In genomic region chr17:21171309-21171922, GRCh38 we compare ENCODE assay signal across 8 cellular contexts. TPM values are rescaled to one million over a fixed set of nuclear protein-coding genes. Genes with fewer than 3 reads are reported as not detected.
DNase-seq lines count a peak whose midpoint lies in the region; ATAC-seq and TF ChIP-seq lines count a peak whose summit lies in the region.
"Had no signal": no experiment of that assay in that cellular context is flagged by ENCODE, and none has a peak within 500 bp of the region (broad histone marks: within the 10 kb centered on the region; RNA-seq: fewer than 3 reads in every experiment).

No MANE protein-coding gene starts in this region.

- peaks cover 11% of the 10 kb centered on the region for H3K36me3 Mint-ChIP-seq in osteocyte (ENCODE audit: unreplicated experiment)

- TF ChIP-seq CTCF in osteocyte (IDR thresholded peaks at IDR 0.05) = no peak

- ATAC-seq in GM18861 (IDR thresholded peaks at IDR 0.05; ENCODE audit: unreplicated experiment) = peak; percentile 73
- ATAC-seq in GM21423 (IDR thresholded peaks at IDR 0.05; ENCODE audit: unreplicated experiment) = peak; percentile 78
- ATAC-seq in HG03432 (IDR thresholded peaks at IDR 0.05; ENCODE audit: unreplicated experiment) = peak; percentile 73

- H3K27ac Mint-ChIP-seq in osteocyte (ENCODE audit: unreplicated experiment) = no peak overlapping the region
- H3K27ac Mint-ChIP-seq: activated CD4-positive, alpha-beta T cell treated with anti-CD3 and anti-CD28 coated beads, Interleukin-2, amount 10 ng/mL, durations not matched to agents 7 days and 5 days had no signal

- DNase-seq in osteocyte (ENCODE audit: extremely low spot score, unreplicated experiment) = peak; percentile 80
- DNase-seq in activated gamma-delta T cell treated with Interleukin-2 at 50 U/mL for 16 hours = no peak
- no peak for DNase-seq in midbrain (lab: John Stamatoyannopoulos, UW)
- DNase-seq in NCI-H2029 (lab: John Stamatoyannopoulos, UW) = no peak
- DNase-seq: activated CD4-positive, alpha-beta T cell treated with anti-CD3 and anti-CD28 coated beads, Interleukin-2, amount 10 ng/mL, durations not matched to agents 7 days and 5 days had no signal

- no peak overlapping the region for H3K4me3 Mint-ChIP-seq in osteocyte (ENCODE audit: unreplicated experiment)
- H3K4me3 Mint-ChIP-seq: activated CD4-positive, alpha-beta T cell treated with anti-CD3 and anti-CD28 coated beads, Interleukin-2, amount 10 ng/mL, durations not matched to agents 7 days and 5 days had no signal

- no peaks in the 10 kb centered on the region for H3K27me3 Mint-ChIP-seq in osteocyte (ENCODE audit: unreplicated experiment)
- H3K27me3 Mint-ChIP-seq: activated CD4-positive, alpha-beta T cell treated with anti-CD3 and anti-CD28 coated beads, Interleukin-2, amount 10 ng/mL, durations not matched to agents 7 days and 5 days had no signal

- no peaks in the 10 kb centered on the region for H3K4me1 Mint-ChIP-seq in osteocyte (ENCODE audit: unreplicated experiment)

- H3K9me3 Mint-ChIP-seq in osteocyte (ENCODE audit: unreplicated experiment) = no peaks in the 10 kb centered on the region
- H3K9me3 Mint-ChIP-seq: activated CD4-positive, alpha-beta T cell treated with anti-CD3 and anti-CD28 coated beads, Interleukin-2, amount 10 ng/mL, durations not matched to agents 7 days and 5 days had no signal

RNA-seq across cellular contexts. Expression of gene TMEM11, which starts 42.5 kb away (rescaled TPM):
- total RNA-seq in osteocyte = 20.4 and 21.5 TPM in 2 replicates

RNA-seq across cellular contexts. Expression of gene DHRS7B, which starts 44.7 kb away (rescaled TPM):
- total RNA-seq in osteocyte = 15.7 and 20.1 TPM in 2 replicates
